9 cellular contexts compared by ENCODE assay signal in genomic region chr19:55146078-55146647, GRCh38. TPM values are rescaled to one million over a fixed set of nuclear protein-coding genes. Genes with fewer than 3 reads are reported as not detected.
DNase-seq lines count a peak whose midpoint lies in the region; ATAC-seq and TF ChIP-seq lines count a peak whose summit lies in the region.
"Had no signal": no experiment of that assay in that cellular context is flagged by ENCODE, and none has a peak within 500 bp of the region (broad histone marks: within the 10 kb centered on the region; RNA-seq: fewer than 3 reads in every experiment).

No MANE protein-coding gene starts in this region.

- DNase-seq in stimulated activated CD4-positive, alpha-beta T cell treated with anti-CD3 and anti-CD28 coated beads, Interleukin-15, amount 100 ng/mL, for 24 hours, result peak; percentile 23
- no peak for DNase-seq in stimulated activated CD4-positive, alpha-beta T cell treated with anti-CD3 and anti-CD28 coated beads, Interleukin-1b, Interleukin-23, amount 100 ng/mL, for 48 hours
- DNase-seq in NCI-H1105 treated with DMSO at 0.1 percent for 48 hours (lab: John Stamatoyannopoulos, UW), result peak; percentile 51
- no peak for DNase-seq in right lobe of liver
- no peak for DNase-seq in stimulated activated CD4-positive, alpha-beta T cell treated with anti-CD3 and anti-CD28 coated beads, Interleukin-12 subunit alpha, Interleukin-12 subunit beta, amount 100 ng/mL, for 4 hours
- DNase-seq in NCI-H187 (lab: John Stamatoyannopoulos, UW), result no peak
- DNase-seq in activated T-helper 1 cell treated with anti-CD3 and anti-CD28 coated beads, Interleukin-12 subunit alpha, Interleukin-12 subunit beta, Interleukin-2, Interleukin-4 antibody, amounts not matched to agents 30 ng/mL and 10 ng/mL and 1 ng/mL, durations not matched to agents 14 hours and 24 hours and 36 hours (ENCODE audit: low spot score), result no peak

- H3K27ac ChIP-seq in right lobe of liver, result no peak overlapping the region

- WGBS in right lobe of liver (ENCODE audit: insufficient coverage, low coverage, low lambda C conversion rate, missing lambda C conversion rate), result 1% methylated on average over 18 of the region's 38 CpGs

- H3K9me3 Mint-ChIP-seq in activated T-helper 1 cell treated with anti-CD3 and anti-CD28 coated beads, Interleukin-12 subunit alpha, Interleukin-12 subunit beta, Interleukin-2, Interleukin-4 antibody, amounts not matched to agents 30 ng/mL and 10 ng/mL and 1 ng/mL, durations not matched to agents 14 hours and 24 hours and 36 hours, result no peaks in the 10 kb centered on the region
- H3K9me3 Mint-ChIP-seq: central memory CD8-positive, alpha-beta T cell had no signal

- intact Hi-C loops in right lobe of liver (cut with DNase I), result loop anchor here (10.0 kb wide), 3 partner anchors 269 to 349 kb away; no protein-coding TSS in a partner anchor
- intact Hi-C loops in activated T-helper 1 cell treated with anti-CD3 and anti-CD28 coated beads, Interleukin-12 subunit alpha, Interleukin-12 subunit beta, Interleukin-2, Interleukin-4 antibody, amounts not matched to agents 30 ng/mL and 10 ng/mL and 1 ng/mL, durations not matched to agents 14 hours and 24 hours and 36 hours (cut with micrococcal nuclease), result loop anchor here (10.0 kb wide), 1 partner anchor 481 kb away; the partner anchor contains the start of gene LILRB4

- ATAC-seq in right lobe of liver, result no peak

- H3K4me1 ChIP-seq in right lobe of liver, result peaks cover 0 to 3% (median 0%) of the 10 kb centered on the region in 4 donors

- no peak for TF ChIP-seq POLR2A in right lobe of liver (IDR thresholded peaks at IDR 0.05)

- peaks cover 0 to 6% of the 10 kb centered on the region in 2 donors for H3K27me3 ChIP-seq in right lobe of liver

- H3K27ac Mint-ChIP-seq in activated T-helper 1 cell treated with anti-CD3 and anti-CD28 coated beads, Interleukin-12 subunit alpha, Interleukin-12 subunit beta, Interleukin-2, Interleukin-4 antibody, amounts not matched to agents 30 ng/mL and 10 ng/mL and 1 ng/mL, durations not matched to agents 14 hours and 24 hours and 36 hours, result no peak overlapping the region

- no peak overlapping the region for H3K4me3 Mint-ChIP-seq in activated T-helper 1 cell treated with anti-CD3 and anti-CD28 coated beads, Interleukin-12 subunit alpha, Interleukin-12 subunit beta, Interleukin-2, Interleukin-4 antibody, amounts not matched to agents 30 ng/mL and 10 ng/mL and 1 ng/mL, durations not matched to agents 14 hours and 24 hours and 36 hours
- H3K4me3 Mint-ChIP-seq: central memory CD8-positive, alpha-beta T cell had no signal

- no peaks in the 10 kb centered on the region for H3K36me3 Mint-ChIP-seq in activated T-helper 1 cell treated with anti-CD3 and anti-CD28 coated beads, Interleukin-12 subunit alpha, Interleukin-12 subunit beta, Interleukin-2, Interleukin-4 antibody, amounts not matched to agents 30 ng/mL and 10 ng/mL and 1 ng/mL, durations not matched to agents 14 hours and 24 hours and 36 hours (ENCODE audit: low read depth)

- H3K9me3 ChIP-seq in right lobe of liver, result no peaks in the 10 kb centered on the region

- no peaks in the 10 kb centered on the region for H3K4me1 Mint-ChIP-seq in activated T-helper 1 cell treated with anti-CD3 and anti-CD28 coated beads, Interleukin-12 subunit alpha, Interleukin-12 subunit beta, Interleukin-2, Interleukin-4 antibody, amounts not matched to agents 30 ng/mL and 10 ng/mL and 1 ng/mL, durations not matched to agents 14 hours and 24 hours and 36 hours (ENCODE audit: low read depth)

- H3K4me3 ChIP-seq in WI38 (ENCODE audit: low read depth, low read length) (no peak overlapping the region), right lobe of liver (no peak overlapping the region)

- no peaks in the 10 kb centered on the region for H3K36me3 ChIP-seq in right lobe of liver

- H3K27me3 Mint-ChIP-seq in activated T-helper 1 cell treated with anti-CD3 and anti-CD28 coated beads, Interleukin-12 subunit alpha, Interleukin-12 subunit beta, Interleukin-2, Interleukin-4 antibody, amounts not matched to agents 30 ng/mL and 10 ng/mL and 1 ng/mL, durations not matched to agents 14 hours and 24 hours and 36 hours (ENCODE audit: insufficient read depth), result peaks cover 38% of the 10 kb centered on the region

- TF ChIP-seq CTCF in WI38 (IDR thresholded peaks at IDR 0.05; ENCODE audit: low read depth, low read length) (peak; percentile 42), right lobe of liver (IDR thresholded peaks at IDR 0.05) (peak in 3 of 4 donors; percentile 15 to 25 (median 17))

RNA-seq across cellular contexts. Expression of gene TNNT1, which starts 2.8 kb away (rescaled TPM):
- 10 to 100 TPM in 1 of 6 experiments, 1 to 10 TPM in 3, not detected in 2; 1.2 to 10.9 (median 1.6) TPM for total RNA-seq in right lobe of liver
- not detected in 2 replicates for total RNA-seq in activated T-helper 1 cell treated with anti-CD3 and anti-CD28 coated beads, Interleukin-12 subunit alpha, Interleukin-12 subunit beta, Interleukin-2, Interleukin-4 antibody, amounts not matched to agents 30 ng/mL and 10 ng/mL and 1 ng/mL, durations not matched to agents 14 hours and 24 hours and 36 hours

RNA-seq across cellular contexts. Expression of gene TNNI3, which starts 11.4 kb away (rescaled TPM):
- under 1 TPM in 3 of 6 experiments, not detected in 3; 0.43 to 0.83 (median 0.62) TPM for total RNA-seq in right lobe of liver
- not detected in 2 replicates for total RNA-seq in activated T-helper 1 cell treated with anti-CD3 and anti-CD28 coated beads, Interleukin-12 subunit alpha, Interleukin-12 subunit beta, Interleukin-2, Interleukin-4 antibody, amounts not matched to agents 30 ng/mL and 10 ng/mL and 1 ng/mL, durations not matched to agents 14 hours and 24 hours and 36 hours

RNA-seq across cellular contexts. Expression of gene DNAAF3, which starts 20.2 kb away (rescaled TPM):
- 1 to 10 TPM in 2 of 6 experiments, under 1 TPM in 4; 0.22 to 4.3 (median 0.49) TPM for total RNA-seq in right lobe of liver
- 0.36 TPM in 1 of 2 replicates, not detected in the other for total RNA-seq in activated T-helper 1 cell treated with anti-CD3 and anti-CD28 coated beads, Interleukin-12 subunit alpha, Interleukin-12 subunit beta, Interleukin-2, Interleukin-4 antibody, amounts not matched to agents 30 ng/mL and 10 ng/mL and 1 ng/mL, durations not matched to agents 14 hours and 24 hours and 36 hours

RNA-seq across cellular contexts. Expression of gene PPP1R12C, which starts 28.7 kb away (rescaled TPM):
- total RNA-seq in right lobe of liver, result 10 to 100 TPM; 35.6 to 48.1 (median 41.7) TPM
- 114 and 115 TPM in 2 replicates for total RNA-seq in activated T-helper 1 cell treated with anti-CD3 and anti-CD28 coated beads, Interleukin-12 subunit alpha, Interleukin-12 subunit beta, Interleukin-2, Interleukin-4 antibody, amounts not matched to agents 30 ng/mL and 10 ng/mL and 1 ng/mL, durations not matched to agents 14 hours and 24 hours and 36 hours

RNA-seq across cellular contexts. Expression of gene SYT5, which starts 33.9 kb away (rescaled TPM):
- 1 to 10 TPM in 1 of 6 experiments, under 1 TPM in 1, not detected in 4; 0.06 to 1.7 TPM for total RNA-seq in right lobe of liver
- not detected in 2 replicates for total RNA-seq in activated T-helper 1 cell treated with anti-CD3 and anti-CD28 coated beads, Interleukin-12 subunit alpha, Interleukin-12 subunit beta, Interleukin-2, Interleukin-4 antibody, amounts not matched to agents 30 ng/mL and 10 ng/mL and 1 ng/mL, durations not matched to agents 14 hours and 24 hours and 36 hours

Comparison
In these comparisons a context has a peak if more than half of its experiments do, and no peak if none do; other contexts are left out.
1. DNase-seq: peak in stimulated activated CD4-positive, alpha-beta T cell treated with anti-CD3 and anti-CD28 coated beads, Interleukin-15, amount 100 ng/mL, for 24 hours (single experiment) and NCI-H1105 treated with DMSO at 0.1 percent for 48 hours (single experiment); none in stimulated activated CD4-positive, alpha-beta T cell treated with anti-CD3 and anti-CD28 coated beads, Interleukin-1b, Interleukin-23, amount 100 ng/mL, for 48 hours (single experiment), right lobe of liver (0 of 3), stimulated activated CD4-positive, alpha-beta T cell treated with anti-CD3 and anti-CD28 coated beads, Interleukin-12 subunit alpha, Interleukin-12 subunit beta, amount 100 ng/mL, for 4 hours (single experiment), NCI-H187 (0 of 2) and activated T-helper 1 cell treated with anti-CD3 and anti-CD28 coated beads, Interleukin-12 subunit alpha, Interleukin-12 subunit beta, Interleukin-2, Interleukin-4 antibody, amounts not matched to agents 30 ng/mL and 10 ng/mL and 1 ng/mL, durations not matched to agents 14 hours and 24 hours and 36 hours (single experiment).